ENCODE assay signal across 12 cellular contexts in genomic region chr20:6140947-6141346, GRCh38. TPM values are rescaled to one million over a fixed set of nuclear protein-coding genes. Genes with fewer than 3 reads are reported as not detected.
DNase-seq lines count a peak whose midpoint lies in the region; TF ChIP-seq lines count a peak whose summit lies in the region.
"Had no signal": no experiment of that assay in that cellular context is flagged by ENCODE, and none has a peak within 500 bp of the region (broad histone marks: within the 10 kb centered on the region; RNA-seq: fewer than 3 reads in every experiment).

No MANE protein-coding gene starts in this region.

- no peak overlapping the region for H2AK5ac ChIP-seq in mesendoderm (ENCODE audit: low read length)

- H4K5ac ChIP-seq in mesendoderm (ENCODE audit: low read length): no peak overlapping the region

- H3K79me2 ChIP-seq in mesendoderm (ENCODE audit: control insufficient read depth, insufficient read depth, low read length): no peaks in the 10 kb centered on the region

- H3K23ac ChIP-seq in mesendoderm (ENCODE audit: low read length): no peak overlapping the region

- no peak overlapping the region for H3K9ac ChIP-seq in mesendoderm (ENCODE audit: low read length)

- no peak overlapping the region for H3K4me2 ChIP-seq in mesendoderm (ENCODE audit: low read length)

- no peaks in the 10 kb centered on the region for H3K36me3 ChIP-seq in GM06990 (ENCODE audit: control insufficient read depth, insufficient read depth, low read length)
- H3K36me3 ChIP-seq in mesendoderm (ENCODE audit: control insufficient read depth, insufficient read depth, low read length): no peaks in the 10 kb centered on the region
- H3K36me3 ChIP-seq: tibial artery had no signal

- no peak overlapping the region for H3K18ac ChIP-seq in mesendoderm (ENCODE audit: low read length)

- H3K27ac ChIP-seq in mesendoderm (ENCODE audit: low read depth, low read length): no peak overlapping the region
- H3K27ac ChIP-seq: tibial artery had no signal

- DNase-seq in GM06990 (ENCODE audit: extremely low read depth, insufficient read length) (no peak), HFF-Myc (ENCODE audit: extremely low read depth, low read depth) (no peak), SW480 (ENCODE audit: low spot score) (peak; percentile 34), mesendoderm (peak; percentile 51), ecto neural progenitor cell (ENCODE audit: low spot score) (no peak), cerebellum (ENCODE audit: low spot score) (no peak), DMS153 (lab: John Stamatoyannopoulos, UW) (no peak)
- no peak for DNase-seq in activated CD4-positive, CD25-positive, alpha-beta regulatory T cell treated with anti-CD3 and anti-CD28 coated beads, Interleukin-2, amount 50 U/mL, for 72 hours
- DNase-seq: effector CD4-positive, alpha-beta T cell; left ventricle myocardium superior; NK-92 treated with Interleukin-12 subunit alpha and Interleukin-12 subunit beta, amount 100 ng/mL, for 24 hours; tibial artery had no signal

- H3K4me1 ChIP-seq in mesendoderm (ENCODE audit: control insufficient read depth, low read depth, low read length): no peaks in the 10 kb centered on the region
- H3K4me1 ChIP-seq: tibial artery had no signal

- no peaks in the 10 kb centered on the region for H3K79me1 ChIP-seq in mesendoderm (ENCODE audit: low read length)

- H4K8ac ChIP-seq in mesendoderm (ENCODE audit: low read depth, low read length): no peak overlapping the region

- WGBS in mesendoderm (ENCODE audit: extremely low coverage, insufficient coverage, low lambda C conversion rate): no CpG with 5 or more reads among the region's 3 CpGs

- H2BK120ac ChIP-seq in mesendoderm (ENCODE audit: low read depth, low read length): no peak overlapping the region

- peak; percentile 43 for TF ChIP-seq CTCF in GM06990 (IDR thresholded peaks at IDR 0.05; ENCODE audit: insufficient read depth, low read length, poor library complexity, severe bottlenecking)
- TF ChIP-seq CTCF in HFF-Myc (IDR thresholded peaks at IDR 0.05; ENCODE audit: low read depth, low read length, missing control alignments): peak; percentile 43

- H2BK5ac ChIP-seq in mesendoderm (ENCODE audit: low read length): no peak overlapping the region

- no peak overlapping the region for H2BK15ac ChIP-seq in mesendoderm (replicated peaks; ENCODE audit: low read depth)

- no peak overlapping the region for H3K4ac ChIP-seq in mesendoderm (ENCODE audit: low read depth, low read length)

- no peak overlapping the region for H3K56ac ChIP-seq in mesendoderm (ENCODE audit: low read length)

- H3K27me3 ChIP-seq in GM06990 (replicated peaks; ENCODE audit: control insufficient read depth, insufficient read depth, low read length) (no peaks in the 10 kb centered on the region), mesendoderm (ENCODE audit: insufficient read depth, low read length, poor library complexity) (no peaks in the 10 kb centered on the region)

- H3K4me3 ChIP-seq in GM06990 (replicated peaks; ENCODE audit: low read depth, low read length): no peak overlapping the region
- H3K4me3 ChIP-seq in HFF-Myc (replicated peaks; ENCODE audit: low read depth, low read length): no peak overlapping the region
- no peak overlapping the region for H3K4me3 ChIP-seq in mesendoderm (ENCODE audit: low read length)
- H3K4me3 ChIP-seq: tibial artery had no signal

RNA-seq across cellular contexts. Expression of gene FERMT1, which starts 18.1 kb away (rescaled TPM):
- polyA plus RNA-seq in mesendoderm (2013, experiment 1 of 2): 11.5 TPM
- 9.7 TPM for polyA plus RNA-seq in mesendoderm (2013, experiment 2 of 2)
- 1.1 TPM for total RNA-seq in cerebellum

Comparison
In these comparisons a context has a peak if more than half of its experiments do, and no peak if none do; other contexts are left out.
1. DNase-seq: peak in SW480 (single experiment) and mesendoderm (single experiment); none in GM06990 (single experiment), HFF-Myc (single experiment), ecto neural progenitor cell (single experiment), cerebellum (single experiment), DMS153 (single experiment) and activated CD4-positive, CD25-positive, alpha-beta regulatory T cell treated with anti-CD3 and anti-CD28 coated beads, Interleukin-2, amount 50 U/mL, for 72 hours (single experiment).